ENCODE assay signal across 9 cellular contexts in the genomic region with DNA sequence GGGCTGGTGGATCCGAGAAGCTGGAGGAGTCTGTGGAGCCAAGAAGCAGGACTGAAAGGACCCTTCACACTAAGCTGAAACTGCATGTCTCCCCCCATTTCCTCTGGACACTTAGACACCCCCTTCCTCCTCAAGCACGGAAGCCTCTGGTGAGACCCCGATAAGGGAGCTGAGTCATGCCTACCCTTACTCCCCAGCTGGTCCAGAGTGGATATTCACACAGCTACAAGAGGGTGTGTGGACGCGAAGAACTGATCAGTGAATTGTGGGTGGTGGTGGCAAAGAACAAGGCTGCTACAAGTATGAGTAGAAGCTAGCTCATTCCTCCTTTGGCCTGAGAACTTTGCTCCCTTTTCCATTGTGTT. TPM values are rescaled to one million over a fixed set of nuclear protein-coding genes. Genes with fewer than 3 reads are reported as not detected.
DNase-seq lines count a peak whose midpoint lies in the region; ATAC-seq, FAIRE-seq and TF ChIP-seq lines count a peak whose summit lies in the region.
"Had no signal": no experiment of that assay in that cellular context is flagged by ENCODE, and none has a peak within 500 bp of the region (broad histone marks: within the 10 kb centered on the region; RNA-seq: fewer than 3 reads in every experiment).

No MANE protein-coding gene starts in this region.

- no peaks in the 10 kb centered on the region for H3K27me3 ChIP-seq in GM23248 (replicated peaks; ENCODE audit: insufficient read depth)
- H3K27me3 ChIP-seq in adrenal gland: no peaks in the 10 kb centered on the region
- no peaks in the 10 kb centered on the region for H3K27me3 ChIP-seq in suprapubic skin
- no peaks in the 10 kb centered on the region for H3K27me3 ChIP-seq in foreskin keratinocyte

- 15 to 20% methylated on average over 5 of the region's 5 CpGs for WGBS in GM23248 (ENCODE audit: low coverage in 1 of 2, low lambda C conversion rate in 2 of 2, missing lambda C conversion rate in 2 of 2), 2 experiments
- 33 to 59% (median 49%) methylated on average over 4 to 5 of the region's 5 CpGs for WGBS in adrenal gland, 4 donors
- WGBS in suprapubic skin: 71% methylated on average over 5 of the region's 5 CpGs

- peak overlapping the region; percentile 95 for H3K9ac ChIP-seq in GM23248
- peak overlapping the region in 1 of 2 donors; percentile 63 for H3K9ac ChIP-seq in kidney (ENCODE audit: low read length in 2 of 2)

- TF ChIP-seq CTCF in adrenal gland (IDR thresholded peaks at IDR 0.05): no peak
- no peak for TF ChIP-seq CTCF in kidney (IDR thresholded peaks at IDR 0.05; ENCODE audit: borderline replicate concordance, extremely low read depth, insufficient read depth)
- TF ChIP-seq CTCF in suprapubic skin (IDR thresholded peaks at IDR 0.05): no peak
- no peak for TF ChIP-seq CTCF in foreskin keratinocyte (conservative IDR thresholded peaks at IDR 0.05)

- H3K36me3 ChIP-seq in GM23248 (ENCODE audit: low read depth) (peaks cover 29% of the 10 kb centered on the region), adrenal gland (replicated peaks in 1 of 2) (peaks cover 0 to 32% of the 10 kb centered on the region in 2 donors), kidney (ENCODE audit: control insufficient read depth in 1 of 2, insufficient read depth in 2 of 2, low read length in 2 of 2) (peaks cover 17 to 26% of the 10 kb centered on the region in 2 donors), suprapubic skin (peaks cover 36% of the 10 kb centered on the region)

- H3K4me1 ChIP-seq in GM23248 (ENCODE audit: insufficient read depth) (peaks cover 37% of the 10 kb centered on the region), adrenal gland (replicated peaks in 1 of 2) (peaks cover 49 to 52% of the 10 kb centered on the region in 2 donors), kidney (ENCODE audit: control insufficient read depth in 1 of 2, insufficient read depth in 1 of 2, low read depth in 1 of 2, low read length in 2 of 2) (peaks cover 45 to 50% of the 10 kb centered on the region in 2 donors), suprapubic skin (peaks cover 50% of the 10 kb centered on the region), foreskin keratinocyte (peaks cover 21% of the 10 kb centered on the region)

- H3K4me3 ChIP-seq in GM23248 (peak overlapping the region; percentile 96), adrenal gland (peak overlapping the region in 1 of 4 donors; percentile 90), kidney (ENCODE audit: low read length in 2 of 2) (peak overlapping the region; percentile 40 to 55), suprapubic skin (peak overlapping the region; percentile 65)

- in situ Hi-C loops in GM23248 (cut with MboI): no loop called here

- no peaks in the 10 kb centered on the region for H3K9me3 ChIP-seq in GM23248 (ENCODE audit: low read depth)
- no peaks in the 10 kb centered on the region for H3K9me3 ChIP-seq in adrenal gland (replicated peaks in 1 of 3)
- no peaks in the 10 kb centered on the region for H3K9me3 ChIP-seq in kidney (ENCODE audit: control insufficient read depth in 1 of 2, low read length in 2 of 2)
- H3K9me3 ChIP-seq in suprapubic skin: no peaks in the 10 kb centered on the region

- H2AFZ ChIP-seq in GM23248: no peak overlapping the region

- intact Hi-C loops in adrenal gland (cut with DNase I) (loop anchor here in 1 of 2 donors (5.0 kb wide), 1 partner anchor 35 kb away; no protein-coding TSS in a partner anchor), kidney (cut with DNase I) (no loop called here)

- H3K27ac ChIP-seq in GM23248: peak overlapping the region; percentile 89
- H3K27ac ChIP-seq in adrenal gland: peak overlapping the region in 4 of 5 donors; percentile 56 to 99 (median 77)
- peak overlapping the region; percentile 71 to 88 for H3K27ac ChIP-seq in kidney (ENCODE audit: low read depth in 2 of 2, low read length in 2 of 2)
- peak overlapping the region; percentile 61 for H3K27ac ChIP-seq in suprapubic skin
- H3K27ac ChIP-seq in foreskin keratinocyte: no peak overlapping the region

- ATAC-seq in GM21390 (IDR thresholded peaks at IDR 0.05; ENCODE audit: unreplicated experiment) (no peak), foreskin keratinocyte (no peak)

- no peaks in the 10 kb centered on the region for H4K20me1 ChIP-seq in GM23248 (ENCODE audit: insufficient read depth)

- no peak for DNase-seq in GM23248
- no peak for DNase-seq in adrenal gland
- DNase-seq in kidney: no peak
- DNase-seq in suprapubic skin (ENCODE audit: low spot score in 2 of 2): no peak
- DNase-seq in foreskin keratinocyte: no peak
- no peak for DNase-seq in NCI-H1105 (lab: John Stamatoyannopoulos, UW)
- no peak for DNase-seq in globus pallidus (ENCODE audit: low spot score)
- DNase-seq: NCI-H1417 treated with DMSO at 0.1 percent for 48 hours had no signal

- peaks cover 89% of the 10 kb centered on the region for H3K79me2 ChIP-seq in GM23248 (ENCODE audit: insufficient read depth)

- no peak for TF ChIP-seq EP300 in suprapubic skin (IDR thresholded peaks at IDR 0.05)

- H3K4me2 ChIP-seq in GM23248 (ENCODE audit: unreplicated experiment): peak overlapping the region; percentile 100

- no peak for FAIRE-seq in kidney (lab: Jason Lieb, UNC)

- peaks cover 61% of the 10 kb centered on the region for H3F3A ChIP-seq in GM23248 (ENCODE audit: insufficient read depth)

- TF ChIP-seq POLR2A in adrenal gland (IDR thresholded peaks at IDR 0.05) (no peak), suprapubic skin (IDR thresholded peaks at IDR 0.05) (no peak)

- no peaks in the 10 kb centered on the region for H3K9me2 ChIP-seq in GM23248 (ENCODE audit: insufficient read depth)

RNA-seq across cellular contexts. Expression of a gene that starts 4.3 kb away (rescaled TPM):
- total RNA-seq in GM23248 (2014; rRNA removed; shearing (Covaris generic)): 527 and 566 TPM in 2 replicates
- polyA plus RNA-seq in GM23248 (2016; fragmentation: Nextera tagmentation; extraction: Ambion mirVana) (198 and 202 TPM in 2 replicates), adrenal gland (100 to 1,000 TPM; 165 to 232 (median 178) TPM), kidney (ENCODE audit: insufficient read depth, low read depth, low replicate concordance) (71.7 TPM), foreskin keratinocyte (96.5 and 100 TPM in 2 replicates)
- total RNA-seq in adrenal gland (100 to 1,000 TPM; 269 to 565 (median 372) TPM), kidney (376 TPM), suprapubic skin (100 to 1,000 TPM; 126 to 179 (median 152) TPM), foreskin keratinocyte (153 and 173 TPM in 2 replicates)

RNA-seq across cellular contexts. Expression of a gene that starts 4.8 kb away (rescaled TPM):
- 101 and 111 TPM in 2 replicates for total RNA-seq in GM23248 (2014; rRNA removed; shearing (Covaris generic))
- polyA plus RNA-seq in GM23248 (2016; fragmentation: Nextera tagmentation; extraction: Ambion mirVana) (113 and 114 TPM in 2 replicates), adrenal gland (100 to 1,000 TPM in 1 of 3 donors, 10 to 100 TPM in 2; 47.6 to 113 (median 52.0) TPM), kidney (ENCODE audit: insufficient read depth, low read depth, low replicate concordance) (52.0 TPM), foreskin keratinocyte (44.0 and 46.7 TPM in 2 replicates)
- total RNA-seq in adrenal gland (100 to 1,000 TPM in 1 of 8 donors, 10 to 100 TPM in 7; 47.0 to 142 (median 59.0) TPM), kidney (40.5 TPM), suprapubic skin (10 to 100 TPM; 18.8 to 24.1 (median 23.1) TPM), foreskin keratinocyte (40.2 and 44.1 TPM in 2 replicates)

RNA-seq across cellular contexts. Expression of a gene that starts 21.4 kb away (rescaled TPM):
- total RNA-seq in GM23248 (2014; rRNA removed; shearing (Covaris generic)): 20.3 and 30.0 TPM in 2 replicates
- polyA plus RNA-seq in GM23248 (2016; fragmentation: Nextera tagmentation; extraction: Ambion mirVana) (24.0 and 27.6 TPM in 2 replicates), adrenal gland (10 to 100 TPM; 42.4 to 84.8 (median 79.0) TPM), kidney (ENCODE audit: insufficient read depth, low read depth, low replicate concordance) (83.2 TPM), foreskin keratinocyte (19.2 and 20.4 TPM in 2 replicates)
- total RNA-seq in adrenal gland (10 to 100 TPM; 28.5 to 74.5 (median 52.6) TPM), kidney (93.2 TPM), suprapubic skin (100 to 1,000 TPM in 1 of 4 donors, 10 to 100 TPM in 3; 46.6 to 123 (median 73.5) TPM), foreskin keratinocyte (26.9 and 27.2 TPM in 2 replicates)

RNA-seq across cellular contexts. Expression of a gene that starts 21.4 kb away (rescaled TPM):
- 19.1 and 20.0 TPM in 2 replicates for total RNA-seq in GM23248 (2014; rRNA removed; shearing (Covaris generic))
- polyA plus RNA-seq in GM23248 (2016; fragmentation: Nextera tagmentation; extraction: Ambion mirVana): 4.7 and 4.8 TPM in 2 replicates
- total RNA-seq in adrenal gland: 10 to 100 TPM; 17.1 to 41.2 (median 28.9) TPM
- polyA plus RNA-seq in adrenal gland: 10 to 100 TPM in 2 of 3 donors, 1 to 10 TPM in 1; 6.4 to 24.7 (median 13.5) TPM
- 39.2 TPM for total RNA-seq in kidney
- polyA plus RNA-seq in kidney (ENCODE audit: insufficient read depth, low read depth, low replicate concordance): 11.0 TPM
- total RNA-seq in suprapubic skin: 10 to 100 TPM; 20.2 to 34.7 (median 27.7) TPM
- 16.3 and 17.3 TPM in 2 replicates for total RNA-seq in foreskin keratinocyte
- 8.4 and 8.9 TPM in 2 replicates for polyA plus RNA-seq in foreskin keratinocyte

RNA-seq across cellular contexts. Expression of a gene that starts 26.4 kb away (rescaled TPM):
- total RNA-seq in GM23248 (2014; rRNA removed; shearing (Covaris generic)): not detected in 2 replicates
- polyA plus RNA-seq in GM23248 (2016; fragmentation: Nextera tagmentation; extraction: Ambion mirVana): not detected in 2 replicates
- total RNA-seq in adrenal gland: 1 to 10 TPM in 2 of 8 donors, not detected in 6; 1.1 to 2.0 TPM
- 1 to 10 TPM in 1 of 3 donors, under 1 TPM in 1, not detected in 1; 0.56 to 1.3 TPM for polyA plus RNA-seq in adrenal gland
- total RNA-seq in kidney: 0.47 TPM
- not detected for polyA plus RNA-seq in kidney (ENCODE audit: insufficient read depth, low read depth, low replicate concordance)
- not detected for total RNA-seq in suprapubic skin
- total RNA-seq in foreskin keratinocyte: not detected in 2 replicates
- polyA plus RNA-seq in foreskin keratinocyte: not detected in 2 replicates
